Comparison of ENCODE assay signal across 22 cellular contexts in genomic region chr18:7856733-7857132, GRCh38.
DNase-seq lines count a peak whose midpoint lies in the region; ATAC-seq, FAIRE-seq and TF ChIP-seq lines count a peak whose summit lies in the region.
"Had no signal": no experiment of that assay in that cellular context is flagged by ENCODE, and none has a peak within 500 bp of the region (broad histone marks: within the 10 kb centered on the region; RNA-seq: fewer than 3 reads in every experiment).

No MANE protein-coding gene starts in this region.

- H3K9me3 ChIP-seq in left lung (no peaks in the 10 kb centered on the region), neuronal stem cell (replicated peaks in 1 of 2; ENCODE audit: control insufficient read depth in 2 of 2, insufficient read depth in 1 of 2, low read depth in 1 of 2, low read length in 2 of 2) (peaks cover 0 to 2% of the 10 kb centered on the region in 2 donors)
- H3K9me3 ChIP-seq: suprapubic skin had no signal

- no peaks in the 10 kb centered on the region for H3K36me3 Mint-ChIP-seq in progenitor cell of endocrine pancreas (ENCODE audit: insufficient read depth)
- H3K36me3 Mint-ChIP-seq: activated naive CD8-positive, alpha-beta T cell; CD4-positive, alpha-beta memory T cell had no signal

- no peak overlapping the region for H2BK5ac ChIP-seq in neuronal stem cell (ENCODE audit: low read length)

- no peak overlapping the region for H2BK120ac ChIP-seq in neuronal stem cell (ENCODE audit: low read depth, low read length)

- H3K4me1 Mint-ChIP-seq in progenitor cell of endocrine pancreas (ENCODE audit: low read depth) = peaks cover 2% of the 10 kb centered on the region
- H3K4me1 Mint-ChIP-seq: CD4-positive, alpha-beta memory T cell had no signal

- no peak overlapping the region for H3K18ac ChIP-seq in neuronal stem cell (ENCODE audit: low read length)

- no peak overlapping the region for H3K14ac ChIP-seq in neuronal stem cell (ENCODE audit: low read length)

- no CpG with 5 or more reads among the region's 2 CpGs for WGBS in neuronal stem cell (ENCODE audit: extremely low coverage in 2 of 2, insufficient read length in 2 of 2, insufficient replicate concordance in 1 of 2), 2 donors

- ATAC-seq in left lung = peak; percentile 33

- no peak overlapping the region for H3K9ac ChIP-seq in neuronal stem cell (ENCODE audit: low read depth, low read length, poor library complexity)
- H3K9ac ChIP-seq: parathyroid adenoma had no signal

- H3K4ac ChIP-seq in neuronal stem cell (ENCODE audit: low read length) = no peak overlapping the region

- no peak overlapping the region for H2AFZ ChIP-seq in neuronal stem cell (ENCODE audit: low read length)
- H2AFZ ChIP-seq: parathyroid adenoma had no signal

- H3K79me1 ChIP-seq in neuronal stem cell (ENCODE audit: low read depth, low read length) = no peaks in the 10 kb centered on the region

- H3K4me1 ChIP-seq in left lung (no peaks in the 10 kb centered on the region), neuronal stem cell (ENCODE audit: control insufficient read depth in 2 of 2, insufficient read depth in 1 of 2, low read depth in 1 of 2, low read length in 2 of 2) (peaks cover 0 to 3% of the 10 kb centered on the region in 2 donors)

- no peak for FAIRE-seq in bronchial epithelial cell (lab: Jason Lieb, UNC)
- FAIRE-seq: small intestine had no signal

- no peaks in the 10 kb centered on the region for H3K27me3 Mint-ChIP-seq in progenitor cell of endocrine pancreas
- H3K27me3 Mint-ChIP-seq: activated naive CD8-positive, alpha-beta T cell; activated T-cell treated with anti-CD3 and anti-CD28 coated beads, Interleukin-2, amount 50 U/mL, for 24 hours; CD4-positive, alpha-beta memory T cell had no signal

- H3K27ac Mint-ChIP-seq in progenitor cell of endocrine pancreas = no peak overlapping the region
- H3K27ac Mint-ChIP-seq: activated naive CD8-positive, alpha-beta T cell; activated T-cell treated with anti-CD3 and anti-CD28 coated beads, Interleukin-2, amount 50 U/mL, for 24 hours had no signal

- H3K9me3 Mint-ChIP-seq in progenitor cell of endocrine pancreas (ENCODE audit: low read depth) = no peaks in the 10 kb centered on the region

- H3K27ac ChIP-seq in left lung (peak overlapping the region in 1 of 2 donors; percentile 30), neuronal stem cell (replicated peaks; ENCODE audit: low read length) (no peak overlapping the region)
- H3K27ac ChIP-seq: parathyroid adenoma, suprapubic skin, VCaP had no signal

- TF ChIP-seq CTCF in bronchial epithelial cell (IDR thresholded peaks at IDR 0.05; ENCODE audit: insufficient read depth, low read length, severe bottlenecking) (no peak), left lung (IDR thresholded peaks at IDR 0.05) (no peak), progenitor cell of endocrine pancreas (IDR thresholded peaks at IDR 0.05; ENCODE audit: unreplicated experiment) (no peak)

- no peak overlapping the region for H3K4me2 ChIP-seq in neuronal stem cell (ENCODE audit: insufficient read depth, low read length, poor library complexity, severe bottlenecking)

- no peak overlapping the region for H4K91ac ChIP-seq in neuronal stem cell (ENCODE audit: low read depth, low read length, poor library complexity)

- no peaks in the 10 kb centered on the region for H3K36me3 ChIP-seq in bronchial epithelial cell (ENCODE audit: control insufficient read depth, insufficient read depth, low read length)
- H3K36me3 ChIP-seq in left lung = no peaks in the 10 kb centered on the region
- H3K36me3 ChIP-seq in neuronal stem cell (replicated peaks in 1 of 2; ENCODE audit: control insufficient read depth in 2 of 2, insufficient read depth in 2 of 2, low read length in 2 of 2) = no peaks in the 10 kb centered on the region
- H3K36me3 ChIP-seq: suprapubic skin had no signal

- no peak overlapping the region for H4K8ac ChIP-seq in neuronal stem cell (ENCODE audit: low read depth, low read length)

- H3K4me3 Mint-ChIP-seq in progenitor cell of endocrine pancreas (ENCODE audit: low read depth) = no peak overlapping the region
- H3K4me3 Mint-ChIP-seq: activated naive CD8-positive, alpha-beta T cell; activated T-cell treated with anti-CD3 and anti-CD28 coated beads, Interleukin-2, amount 50 U/mL, for 24 hours; CD4-positive, alpha-beta memory T cell had no signal

- H3K27me3 ChIP-seq in bronchial epithelial cell (ENCODE audit: control insufficient read depth, insufficient read depth, low read length) (no peaks in the 10 kb centered on the region), left lung (no peaks in the 10 kb centered on the region), neuronal stem cell (ENCODE audit: control insufficient read depth in 3 of 3, insufficient read depth in 3 of 3, low read depth in 1 of 3, low read length in 3 of 3) (no peaks in the 10 kb centered on the region)
- H3K27me3 ChIP-seq: suprapubic skin had no signal

- no peak overlapping the region for H3K23ac ChIP-seq in neuronal stem cell (ENCODE audit: low read depth, low read length, poor library complexity)

- H2AK5ac ChIP-seq in neuronal stem cell (ENCODE audit: low read depth, low read length) = no peak overlapping the region

- H2BK15ac ChIP-seq in neuronal stem cell (ENCODE audit: low read length) = no peak overlapping the region

- H3K4me3 ChIP-seq in bronchial epithelial cell (ENCODE audit: low read depth, low read length) = no peak overlapping the region
- H3K4me3 ChIP-seq in left lung = no peak overlapping the region
- no peak overlapping the region for H3K4me3 ChIP-seq in neuronal stem cell (ENCODE audit: low read length in 2 of 2)
- H3K4me3 ChIP-seq: suprapubic skin had no signal

- DNase-seq in DMS53 (lab: John Stamatoyannopoulos, UW) (peak; percentile 26), NCI-H226 (peak; percentile 88), bronchial epithelial cell (ENCODE audit: low read depth) (peak; percentile 74), left lung (no peak), T-helper 9 cell (no peak), neuronal stem cell (ENCODE audit: low spot score) (no peak), progenitor cell of endocrine pancreas (ENCODE audit: low spot score, unreplicated experiment) (no peak), NCI-H2107 treated with DMSO at 0.1 percent for 48 hours (lab: John Stamatoyannopoulos, UW; ENCODE audit: unreplicated experiment) (no peak)
- DNase-seq: activated CD4-positive, alpha-beta T cell treated with anti-CD3 and anti-CD28 coated beads, Interleukin-2, amount 50 U/mL, for 48 hours; activated T-cell treated with anti-CD3 and anti-CD28 coated beads, Interleukin-2, amount 50 U/mL, for 24 hours; CD4-positive, alpha-beta memory T cell; cerebellar nuclear complex; foreskin melanocyte; NCI-H187 treated with DMSO at 0.1 percent for 48 hours; NCI-H510A treated with DMSO at 0.1 percent for 48 hours; small intestine; stimulated activated CD4-positive, alpha-beta T cell treated with anti-CD3 and anti-CD28 coated beads, Interleukin-4, amount 100 ng/mL, for 4 hours; stimulated activated CD8-positive, alpha-beta memory T cell treated with anti-CD3 and anti-CD28 coated beads, Interleukin-4, amount 100 ng/mL, for 48 hours had no signal

- intact Hi-C loops in left lung (cut with DNase I) = no loop called here

- no peak overlapping the region for H2BK12ac ChIP-seq in neuronal stem cell (ENCODE audit: low read length)

Comparison
In these comparisons a context has a peak if more than half of its experiments do, and no peak if none do; other contexts are left out.
1. DNase-seq: peak in DMS53 (single experiment), NCI-H226 (single experiment) and bronchial epithelial cell (single experiment); none in left lung (0 of 2), T-helper 9 cell (single experiment), neuronal stem cell (single experiment), progenitor cell of endocrine pancreas (single experiment) and NCI-H2107 treated with DMSO at 0.1 percent for 48 hours (single experiment).